18 cellular contexts compared by ENCODE assay signal in the genomic region with DNA sequence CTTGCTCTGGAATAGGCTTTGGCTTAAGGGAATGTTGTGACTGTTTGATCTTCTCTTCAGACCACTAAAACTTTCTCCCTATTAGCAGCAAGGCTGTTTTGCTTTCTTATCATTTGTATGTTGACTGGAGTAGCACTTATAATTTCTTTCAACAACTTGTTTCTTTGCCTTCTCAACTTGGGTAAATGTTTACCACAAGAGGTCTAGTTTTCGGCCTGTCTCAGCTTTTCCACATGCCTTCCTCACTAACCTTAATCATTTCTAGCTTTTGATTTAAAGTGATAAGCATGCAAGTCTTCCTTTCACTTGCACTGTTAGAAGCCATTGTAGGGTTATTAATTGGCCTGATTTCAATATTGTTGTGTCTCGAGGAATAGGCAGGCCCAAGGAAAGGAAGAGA.
"Had no signal": no experiment of that assay in that cellular context is flagged by ENCODE, and none has a peak within 500 bp of the region (broad histone marks: within the 10 kb centered on the region; RNA-seq: fewer than 3 reads in every experiment).

No MANE protein-coding gene starts in this region.

- H3K4me1 Mint-ChIP-seq: activated CD4-positive, alpha-beta T cell treated with anti-CD3 and anti-CD28 coated beads, Interleukin-2, amount 10 ng/mL, durations not matched to agents 7 days and 5 days; activated naive CD8-positive, alpha-beta T cell treated with anti-CD3 and anti-CD28 coated beads, Interleukin-2, amount 10 ng/mL, durations not matched to agents 7 days and 5 days; mesothelial cell of epicardium; naive thymus-derived CD4-positive, alpha-beta T cell; neural progenitor cell had no signal

- H3K27me3 Mint-ChIP-seq: activated CD4-positive, alpha-beta T cell treated with anti-CD3 and anti-CD28 coated beads, Interleukin-2, amount 10 ng/mL, durations not matched to agents 7 days and 5 days; activated naive CD8-positive, alpha-beta T cell treated with anti-CD3 and anti-CD28 coated beads, Interleukin-2, amount 10 ng/mL, durations not matched to agents 7 days and 5 days; activated T-cell treated with anti-CD3 and anti-CD28 coated beads, Interleukin-2, amount 50 U/mL, for 24 hours; naive thymus-derived CD4-positive, alpha-beta T cell; type B pancreatic cell had no signal

- H3K27ac Mint-ChIP-seq: activated CD4-positive, alpha-beta T cell treated with anti-CD3 and anti-CD28 coated beads, Interleukin-2, amount 10 ng/mL, durations not matched to agents 7 days and 5 days; activated naive CD8-positive, alpha-beta T cell treated with anti-CD3 and anti-CD28 coated beads, Interleukin-2, amount 10 ng/mL, durations not matched to agents 7 days and 5 days; activated T-cell treated with anti-CD3 and anti-CD28 coated beads, Interleukin-2, amount 50 U/mL, for 24 hours; mesothelial cell of epicardium; neural progenitor cell; type B pancreatic cell had no signal

- H3K9me3 Mint-ChIP-seq: activated CD4-positive, alpha-beta T cell treated with anti-CD3 and anti-CD28 coated beads, Interleukin-2, amount 10 ng/mL, durations not matched to agents 7 days and 5 days; activated naive CD8-positive, alpha-beta T cell treated with anti-CD3 and anti-CD28 coated beads, Interleukin-2, amount 10 ng/mL, durations not matched to agents 7 days and 5 days; activated T-cell treated with anti-CD3 and anti-CD28 coated beads, Interleukin-2, amount 50 U/mL, for 24 hours; mesothelial cell of epicardium; naive thymus-derived CD4-positive, alpha-beta T cell; neural progenitor cell; type B pancreatic cell had no signal

- H3K36me3 Mint-ChIP-seq: activated naive CD8-positive, alpha-beta T cell treated with anti-CD3 and anti-CD28 coated beads, Interleukin-2, amount 10 ng/mL, durations not matched to agents 7 days and 5 days; naive thymus-derived CD4-positive, alpha-beta T cell had no signal

- ATAC-seq: gastroesophageal sphincter; left ventricle myocardium superior; naive thymus-derived CD4-positive, alpha-beta T cell had no signal

- H3K4me3 Mint-ChIP-seq: activated CD4-positive, alpha-beta T cell treated with anti-CD3 and anti-CD28 coated beads, Interleukin-2, amount 10 ng/mL, durations not matched to agents 7 days and 5 days; activated naive CD8-positive, alpha-beta T cell treated with anti-CD3 and anti-CD28 coated beads, Interleukin-2, amount 10 ng/mL, durations not matched to agents 7 days and 5 days; activated T-cell treated with anti-CD3 and anti-CD28 coated beads, Interleukin-2, amount 50 U/mL, for 24 hours; mesothelial cell of epicardium; naive thymus-derived CD4-positive, alpha-beta T cell; neural progenitor cell; type B pancreatic cell had no signal

- DNase-seq: activated CD4-positive, alpha-beta T cell treated with anti-CD3 and anti-CD28 coated beads, Interleukin-2, amount 10 ng/mL, durations not matched to agents 7 days and 5 days; activated CD8-positive, alpha-beta memory T cell treated with anti-CD3 and anti-CD28 coated beads, Interleukin-2, amount 50 U/mL, for 4 hours; activated naive CD4-positive, alpha-beta T cell; activated naive CD8-positive, alpha-beta T cell treated with anti-CD3 and anti-CD28 coated beads, Interleukin-2, amount 10 ng/mL, durations not matched to agents 7 days and 5 days; activated T-cell treated with anti-CD3 and anti-CD28 coated beads, Interleukin-2, amount 50 U/mL, for 24 hours; amniotic stem cell; central memory CD4-positive, alpha-beta T cell; islet precursor cell; left ventricle myocardium superior; naive thymus-derived CD4-positive, alpha-beta T cell; occipital lobe; stimulated activated CD4-positive, alpha-beta T cell treated with anti-CD3 and anti-CD28 coated beads, Interleukin-2, amount 100 ng/mL, for 24 hours; stimulated activated naive CD4-positive, alpha-beta T cell treated with Interleukin-2 at 50 U/mL for 16 hours; T-helper 1 cell had no signal
